Comparison of ENCODE assay signal across 10 cellular contexts in the genomic region with DNA sequence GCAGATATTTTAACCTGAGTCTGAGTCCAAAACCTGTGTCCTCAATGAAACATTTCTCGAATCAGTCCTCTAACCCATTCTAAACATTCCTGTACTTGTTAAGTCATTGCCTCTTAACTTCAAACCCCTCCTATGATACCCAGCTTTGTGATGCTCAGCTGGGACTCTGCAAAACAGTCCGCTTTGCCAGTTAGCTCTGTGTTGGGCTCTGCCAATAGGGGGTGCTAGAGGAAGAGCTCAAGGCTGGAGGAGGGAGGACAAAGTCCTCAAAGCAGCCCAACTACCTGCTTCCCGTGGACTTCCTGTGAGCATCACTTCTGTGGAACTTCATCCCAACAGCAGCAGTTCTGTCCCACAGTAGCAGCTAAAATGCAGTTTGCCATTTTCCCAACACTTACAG. TPM values are rescaled to one million over a fixed set of nuclear protein-coding genes. Genes with fewer than 3 reads are reported as not detected.
DNase-seq lines count a peak whose midpoint lies in the region; ATAC-seq and TF ChIP-seq lines count a peak whose summit lies in the region.
"Had no signal": no experiment of that assay in that cellular context is flagged by ENCODE, and none has a peak within 500 bp of the region (broad histone marks: within the 10 kb centered on the region; RNA-seq: fewer than 3 reads in every experiment).

No MANE protein-coding gene starts in this region.

- H3K27me3 ChIP-seq in foreskin keratinocyte, result no peaks in the 10 kb centered on the region

- peak overlapping the region; percentile 98 for H3K27ac ChIP-seq in foreskin keratinocyte

- DNase-seq in COLO829 (ENCODE audit: low spot score) (peak; percentile 21), NCI-H226 (peak; percentile 42), foreskin keratinocyte (no peak), LoVo (ENCODE audit: low spot score) (no peak), SHP77 (lab: John Stamatoyannopoulos, UW) (no peak), NCI-H510A treated with DMSO at 0.1 percent for 48 hours (lab: John Stamatoyannopoulos, UW) (no peak)
- no peak for DNase-seq in central memory CD4-positive, alpha-beta T cell
- DNase-seq: activated gamma-delta T cell treated with Interleukin-2 at 50 U/mL for 16 hours, NCI-H446 treated with DMSO at 0.1 percent for 48 hours had no signal

- H3K4me1 ChIP-seq in foreskin keratinocyte, result peaks cover 38% of the 10 kb centered on the region

- peak; percentile 1 for ATAC-seq in foreskin keratinocyte

- TF ChIP-seq CTCF in GM12872 (IDR thresholded peaks at IDR 0.05; ENCODE audit: insufficient read depth, low read depth, low read length) (peak; percentile 72), foreskin keratinocyte (conservative IDR thresholded peaks at IDR 0.05) (peak; percentile 69)

RNA-seq across cellular contexts. Expression of a gene that starts 38.1 kb away (rescaled TPM):
- total RNA-seq in foreskin keratinocyte, result 4.1 and 7.1 TPM in 2 replicates
- 0.48 and 0.97 TPM in 2 replicates for polyA plus RNA-seq in foreskin keratinocyte

Comparison
In these comparisons a context has a peak if more than half of its experiments do, and no peak if none do; other contexts are left out.
1. DNase-seq: peak in COLO829 (single experiment) and NCI-H226 (single experiment); none in foreskin keratinocyte (0 of 2), central memory CD4-positive, alpha-beta T cell (single experiment), LoVo (single experiment), SHP77 (0 of 2) and NCI-H510A treated with DMSO at 0.1 percent for 48 hours (single experiment).